In genomic region chr5:171418316-171418981, GRCh38 we compare ENCODE assay signal across 8 cellular contexts. TPM values are rescaled to one million over a fixed set of nuclear protein-coding genes. Genes with fewer than 3 reads are reported as not detected.
DNase-seq lines count a peak whose midpoint lies in the region; ATAC-seq and TF ChIP-seq lines count a peak whose summit lies in the region.

No MANE protein-coding gene starts in this region.

- CTCF ChIA-PET in CD4-positive, alpha-beta memory T cell (lab: Charles Lee; ENCODE audit: partially characterized antibody), result interaction anchor here (0.7 to 2.2 kb wide), 12 partner anchors 10 to 874 kb away, joined by 3 to 21 read pairs (median 5); no protein-coding TSS in a partner anchor

- WGBS in thymus, result 20% methylated on average over 26 of the region's 26 CpGs

- peak overlapping the region; percentile 63 to 84 (median 78) for H3K4me3 Mint-ChIP-seq in CD4-positive, alpha-beta memory T cell
- H3K4me3 Mint-ChIP-seq in nephron, result peak overlapping the region; percentile 83 to 88 (median 85)

- peak; percentile 54 for ATAC-seq in GM19372 (IDR thresholded peaks at IDR 0.05; ENCODE audit: low read depth, unreplicated experiment)
- peak; percentile 71 for ATAC-seq in HG03520 (IDR thresholded peaks at IDR 0.05; ENCODE audit: unreplicated experiment)

- no peak overlapping the region for H3K27ac ChIP-seq in CD4-positive, alpha-beta memory T cell (ENCODE audit: low read depth, low read length)
- no peak overlapping the region for H3K27ac ChIP-seq in thymus (ENCODE audit: low read depth)

- peaks cover 5 to 20% (median 13%) of the 10 kb centered on the region in 4 donors for H3K4me1 Mint-ChIP-seq in CD4-positive, alpha-beta memory T cell
- H3K4me1 Mint-ChIP-seq in nephron, result peaks cover 37% of the 10 kb centered on the region

- no peaks in the 10 kb centered on the region for H3K9me3 ChIP-seq in CD4-positive, alpha-beta memory T cell (ENCODE audit: control insufficient read depth in 1 of 2, low read length in 2 of 2)
- no peaks in the 10 kb centered on the region for H3K9me3 ChIP-seq in thymus (ENCODE audit: control insufficient read depth)

- intact Hi-C loops in CD4-positive, alpha-beta memory T cell (cut with micrococcal nuclease), result loop anchor here (1.0 to 5.0 kb wide), 3 partner anchors 188 to 1279 kb away; no protein-coding TSS in a partner anchor

- H3K27ac Mint-ChIP-seq in CD4-positive, alpha-beta memory T cell, result peak overlapping the region in 2 of 7 donors; percentile 46 to 54
- no peak overlapping the region for H3K27ac Mint-ChIP-seq in nephron

- peak in 4 of 5 donors; percentile 24 to 37 (median 33) for DNase-seq in CD4-positive, alpha-beta memory T cell
- DNase-seq in OCI-M1 (lab: John Stamatoyannopoulos, UW) (peak; percentile 89), foreskin fibroblast (peak; percentile 81 to 94)
- peak; percentile 34 for DNase-seq in activated T-helper 9 cell treated with anti-CD3 and anti-CD28 coated beads, Interleukin-2, amount 50 U/mL, for 16 hours (ENCODE audit: low read depth)

- POLR2A ChIA-PET in CD4-positive, alpha-beta memory T cell (lab: Charles Lee; ENCODE audit: partially characterized antibody), result interaction anchor here (2.3 kb wide), 1 partner anchor 30 kb away, joined by 6 read pairs; the partner anchor contains the start of gene NPM1

- H3K27me3 ChIP-seq in CD4-positive, alpha-beta memory T cell (ENCODE audit: insufficient read depth, low read length), result peaks cover 10% of the 10 kb centered on the region
- peaks cover 26% of the 10 kb centered on the region for H3K27me3 ChIP-seq in thymus (ENCODE audit: control insufficient read depth, insufficient read depth)

- no peaks in the 10 kb centered on the region for H3K9me3 Mint-ChIP-seq in CD4-positive, alpha-beta memory T cell
- H3K9me3 Mint-ChIP-seq in nephron, result no peaks in the 10 kb centered on the region

- H3K36me3 ChIP-seq in CD4-positive, alpha-beta memory T cell (ENCODE audit: insufficient read depth, low read length), result no peaks in the 10 kb centered on the region
- peaks cover 2% of the 10 kb centered on the region for H3K36me3 ChIP-seq in thymus (ENCODE audit: control insufficient read depth, insufficient read depth)

- peak overlapping the region; percentile 11 to 58 for H3K4me3 ChIP-seq in CD4-positive, alpha-beta memory T cell (ENCODE audit: low read length in 2 of 2)
- peak overlapping the region; percentile 27 to 57 for H3K4me3 ChIP-seq in foreskin fibroblast (ENCODE audit: low read depth in 1 of 2, low read length in 2 of 2)
- peak overlapping the region; percentile 43 for H3K4me3 ChIP-seq in thymus (ENCODE audit: low read length)

- peaks cover 7 to 9% of the 10 kb centered on the region in 2 donors for H3K27me3 Mint-ChIP-seq in CD4-positive, alpha-beta memory T cell
- peaks cover 30% of the 10 kb centered on the region for H3K27me3 Mint-ChIP-seq in nephron (ENCODE audit: low read depth)

- H3K36me3 Mint-ChIP-seq in CD4-positive, alpha-beta memory T cell, result peaks cover 5% of the 10 kb centered on the region in 2 donors
- peaks cover 7% of the 10 kb centered on the region for H3K36me3 Mint-ChIP-seq in nephron (ENCODE audit: low read depth)

- H3K4me1 ChIP-seq in CD4-positive, alpha-beta memory T cell (ENCODE audit: insufficient read depth, low read length), result peaks cover 20% of the 10 kb centered on the region
- H3K4me1 ChIP-seq in thymus (ENCODE audit: control insufficient read depth, insufficient read depth, low read length), result no peaks in the 10 kb centered on the region

- TF ChIP-seq CTCF in foreskin fibroblast (IDR thresholded peaks at IDR 0.05; ENCODE audit: low read depth, low read length) (peak; percentile 88), nephron (IDR thresholded peaks at IDR 0.05; ENCODE audit: unreplicated experiment in 3 of 3) (peak; percentile 96 to 99 (median 98))

RNA-seq across cellular contexts. Expression of gene FGF18, which starts 1.0 kb away (rescaled TPM):
- total RNA-seq in CD4-positive, alpha-beta memory T cell, result under 1 TPM; 0.17 to 0.32 TPM
- polyA plus RNA-seq in CD4-positive, alpha-beta memory T cell, result under 1 TPM in 1 of 2 donors, not detected in 1; 0.09 TPM
- polyA plus RNA-seq in thymus, result 0.82 TPM

RNA-seq across cellular contexts. Expression of gene NPM1, which starts 30.8 kb away (rescaled TPM):
- 100 to 1,000 TPM; 857 to 892 TPM for total RNA-seq in CD4-positive, alpha-beta memory T cell
- polyA plus RNA-seq in CD4-positive, alpha-beta memory T cell, result 100 to 1,000 TPM; 595 to 777 TPM
- 2,207 TPM for polyA plus RNA-seq in thymus

Comparison
In these comparisons a context has a peak if more than half of its experiments do, and no peak if none do; other contexts are left out.
1. DNase-seq: peak in every context shown above with its lines; median percentile 89 in OCI-M1; 88 in foreskin fibroblast; 34 in activated T-helper 9 cell treated with anti-CD3 and anti-CD28 coated beads, Interleukin-2, amount 50 U/mL, for 16 hours; 33 in CD4-positive, alpha-beta memory T cell.